Comparison of ENCODE assay signal across 18 cellular contexts in the genomic region with DNA sequence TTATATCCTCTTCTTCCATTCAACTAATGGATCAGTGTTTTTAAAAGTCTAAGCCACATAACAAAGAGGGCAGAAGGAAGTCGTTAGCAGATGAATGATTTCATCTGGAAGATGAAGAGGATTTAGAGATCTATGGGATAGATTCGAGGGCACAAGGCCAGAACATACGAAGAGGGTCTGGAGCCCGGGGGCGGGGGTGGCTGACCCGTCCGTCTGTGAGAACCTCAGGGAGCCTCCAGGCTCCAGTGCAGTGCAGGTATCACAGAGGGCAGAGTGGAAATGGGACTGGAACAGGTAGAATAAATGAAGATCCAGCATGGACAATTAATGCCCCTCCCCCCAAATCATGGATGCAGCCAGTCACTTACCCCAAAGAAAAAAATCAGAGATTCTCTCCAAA. TPM values are rescaled to one million over a fixed set of nuclear protein-coding genes. Genes with fewer than 3 reads are reported as not detected.
DNase-seq lines count a peak whose midpoint lies in the region; ATAC-seq and TF ChIP-seq lines count a peak whose summit lies in the region.
"Had no signal": no experiment of that assay in that cellular context is flagged by ENCODE, and none has a peak within 500 bp of the region (broad histone marks: within the 10 kb centered on the region; RNA-seq: fewer than 3 reads in every experiment).

No MANE protein-coding gene starts in this region.

- intact Hi-C loops in natural killer cell (cut with micrococcal nuclease): no loop called here

- TF ChIP-seq CTCF in natural killer cell (IDR thresholded peaks at IDR 0.05) (no peak), RWPE2 (IDR thresholded peaks at IDR 0.05; ENCODE audit: poor library complexity, severe bottlenecking) (no peak)

- H3K4me1 Mint-ChIP-seq in natural killer cell: peaks cover 21 to 27% of the 10 kb centered on the region in 2 donors
- peaks cover 15 to 20% of the 10 kb centered on the region in 2 donors for H3K4me1 Mint-ChIP-seq in natural killer cell treated with Interleukin-12 subunit alpha and Interleukin-12 subunit beta and Interleukin-15 and Interleukin-18, amount 100 ng/mL, for 72 hours (ENCODE audit: low read depth in 2 of 2)
- H3K4me1 Mint-ChIP-seq in immature natural killer cell: peaks cover 20 to 21% of the 10 kb centered on the region in 2 donors

- H3K9me3 Mint-ChIP-seq in natural killer cell: no peaks in the 10 kb centered on the region
- no peaks in the 10 kb centered on the region for H3K9me3 Mint-ChIP-seq in natural killer cell treated with Interleukin-12 subunit alpha and Interleukin-12 subunit beta and Interleukin-15 and Interleukin-18, amount 100 ng/mL, for 72 hours
- H3K9me3 Mint-ChIP-seq in immature natural killer cell: no peaks in the 10 kb centered on the region
- H3K9me3 Mint-ChIP-seq: HFFc6 had no signal

- no peaks in the 10 kb centered on the region for H3K27me3 ChIP-seq in RWPE2 (ENCODE audit: insufficient read depth, poor library complexity, severe bottlenecking)

- H3K4me3 ChIP-seq in RWPE2 (ENCODE audit: severe bottlenecking): no peak overlapping the region

- peaks cover 9% of the 10 kb centered on the region for H3K4me1 ChIP-seq in RWPE2 (ENCODE audit: insufficient read depth, poor library complexity, severe bottlenecking)

- H3K27ac Mint-ChIP-seq in natural killer cell (no peak overlapping the region), immature natural killer cell (no peak overlapping the region)
- no peak overlapping the region for H3K27ac Mint-ChIP-seq in natural killer cell treated with Interleukin-12 subunit alpha and Interleukin-12 subunit beta and Interleukin-15 and Interleukin-18, amount 100 ng/mL, for 72 hours
- H3K27ac Mint-ChIP-seq: HFFc6 had no signal

- H3K36me3 ChIP-seq in RWPE2 (ENCODE audit: low read depth): no peaks in the 10 kb centered on the region

- no peak for ATAC-seq in natural killer cell
- ATAC-seq in natural killer cell treated with Interleukin-12 subunit alpha and Interleukin-12 subunit beta and Interleukin-15 and Interleukin-18, amount 100 ng/mL, for 72 hours: no peak
- no peak for ATAC-seq in RWPE2 (ENCODE audit: low read depth)
- no peak for ATAC-seq in GM18870 (IDR thresholded peaks at IDR 0.05; ENCODE audit: unreplicated experiment)

- H3K27ac ChIP-seq in RWPE2 (ENCODE audit: poor library complexity, severe bottlenecking): no peak overlapping the region
- H3K27ac ChIP-seq: parathyroid adenoma had no signal

- DNase-seq in natural killer cell (no peak), RWPE2 (ENCODE audit: low spot score) (peak; percentile 49), immature natural killer cell (no peak), GF-D8 (lab: John Stamatoyannopoulos, UW) (no peak), islet precursor cell (no peak)
- DNase-seq in natural killer cell treated with Interleukin-12 subunit alpha and Interleukin-12 subunit beta and Interleukin-15 and Interleukin-18, amount 100 ng/mL, for 72 hours (ENCODE audit: low spot score): no peak
- DNase-seq: dermis blood vessel endothelial cell, DMS79 treated with DMSO at 0.1 percent for 48 hours, HFFc6, mammary epithelial cell, NCI-H1092, NCI-H2029, NCI-H2227 treated with DMSO at 0.1 percent for 48 hours, OCI-M1, SHP77 had no signal

- H3K4me3 Mint-ChIP-seq in natural killer cell: peak overlapping the region; percentile 59
- no peak overlapping the region for H3K4me3 Mint-ChIP-seq in natural killer cell treated with Interleukin-12 subunit alpha and Interleukin-12 subunit beta and Interleukin-15 and Interleukin-18, amount 100 ng/mL, for 72 hours
- H3K4me3 Mint-ChIP-seq in immature natural killer cell: peak overlapping the region; percentile 30 to 57 (median 42)

- H3K36me3 Mint-ChIP-seq in natural killer cell (no peaks in the 10 kb centered on the region), immature natural killer cell (no peaks in the 10 kb centered on the region)
- no peaks in the 10 kb centered on the region for H3K36me3 Mint-ChIP-seq in natural killer cell treated with Interleukin-12 subunit alpha and Interleukin-12 subunit beta and Interleukin-15 and Interleukin-18, amount 100 ng/mL, for 72 hours
- H3K36me3 Mint-ChIP-seq: CD14-positive monocyte had no signal

- peaks cover 7 to 11% of the 10 kb centered on the region in 2 donors for H3K27me3 Mint-ChIP-seq in natural killer cell (ENCODE audit: low read depth in 2 of 2)
- H3K27me3 Mint-ChIP-seq in natural killer cell treated with Interleukin-12 subunit alpha and Interleukin-12 subunit beta and Interleukin-15 and Interleukin-18, amount 100 ng/mL, for 72 hours: peaks cover 7% of the 10 kb centered on the region in 2 donors
- peaks cover 2 to 21% (median 5%) of the 10 kb centered on the region in 3 donors for H3K27me3 Mint-ChIP-seq in immature natural killer cell (ENCODE audit: low read depth in 3 of 3)

- no peaks in the 10 kb centered on the region for H3K9me3 ChIP-seq in RWPE2 (ENCODE audit: severe bottlenecking)

RNA-seq across cellular contexts. Expression of a gene that starts 1.5 kb away (rescaled TPM):
- 100 to 1,000 TPM; 156 to 239 (median 183) TPM for total RNA-seq in natural killer cell
- total RNA-seq in natural killer cell treated with Interleukin-12 subunit alpha and Interleukin-12 subunit beta and Interleukin-15 and Interleukin-18, amount 100 ng/mL, for 72 hours: 100 to 1,000 TPM; 115 to 234 TPM
- 1 to 10 TPM; 2.5 to 6.3 (median 5.6) TPM for polyA plus RNA-seq in immature natural killer cell
